In the genomic region with DNA sequence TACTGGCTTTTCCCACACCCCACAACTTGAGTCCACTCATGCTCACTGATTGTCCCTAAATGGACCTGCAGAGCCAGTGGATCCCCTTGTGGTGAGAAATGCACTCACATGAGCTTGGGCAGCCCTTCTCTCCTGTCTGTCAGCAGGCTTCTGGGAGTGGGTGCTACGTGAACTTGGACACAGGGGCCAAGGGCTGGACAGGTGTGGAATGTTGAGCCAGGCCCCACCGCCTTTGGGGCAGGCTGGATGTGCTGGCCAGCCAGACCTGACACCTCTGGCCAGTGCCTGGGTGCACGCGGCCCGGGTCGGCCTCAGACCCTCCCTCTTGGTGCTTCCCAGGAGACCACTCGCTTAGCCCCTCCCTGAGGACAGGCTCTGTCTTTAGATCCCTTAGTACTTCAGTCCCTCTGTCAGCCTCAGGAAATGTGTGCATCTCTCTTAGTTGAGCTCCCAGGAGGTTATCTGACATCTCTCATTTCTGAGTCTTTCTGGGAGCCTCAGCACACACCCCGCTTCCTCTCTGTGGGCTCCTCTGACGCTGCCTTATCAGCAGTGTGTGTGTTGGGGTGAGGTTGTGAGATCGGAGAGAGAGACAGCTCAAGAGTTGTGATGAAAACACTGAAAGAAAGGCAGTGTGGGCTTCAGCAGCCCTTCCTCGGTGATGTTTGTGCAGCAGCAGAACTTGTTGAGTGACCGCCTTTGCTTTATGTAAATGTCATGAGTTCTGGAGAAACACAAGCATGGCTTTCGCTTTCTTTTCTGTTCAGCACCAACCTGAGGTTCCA, we compare ENCODE assay signal across 8 cellular contexts.
A peak's percentile ranks its signal among the peaks of the same experiment; 100 is the strongest.
DNase-seq lines count a peak whose midpoint lies in the region; ATAC-seq and TF ChIP-seq lines count a peak whose summit lies in the region.

No MANE protein-coding gene starts in this region.

- TF ChIP-seq CTCF in DOHH2 (IDR thresholded peaks at IDR 0.05; ENCODE audit: low read depth, low read length, poor library complexity, severe bottlenecking) = peak; percentile 70
- peak; percentile 54; the same call in 1 of the 2 replicates for TF ChIP-seq CTCF in KMS-11 (conservative IDR thresholded peaks at IDR 0.05; ENCODE audit: low read depth, low read length)
- peak; percentile 21 for TF ChIP-seq CTCF in left ventricle myocardium inferior (IDR thresholded peaks at IDR 0.05; ENCODE audit: borderline replicate concordance)

- H3K27me3 ChIP-seq in DOHH2 (ENCODE audit: control insufficient read depth, low read length) (no peaks in the 10 kb centered on the region), KMS-11 (ENCODE audit: insufficient read depth, low read depth) (no peaks in the 10 kb centered on the region), left ventricle myocardium inferior (ENCODE audit: low read depth) (no peaks in the 10 kb centered on the region)

- H3K9me3 ChIP-seq in DOHH2 (ENCODE audit: control insufficient read depth, insufficient read depth, low read length) (no peaks in the 10 kb centered on the region), left ventricle myocardium inferior (replicated peaks) (no peaks in the 10 kb centered on the region)

- H3K9me2 ChIP-seq in DOHH2 (replicated peaks; ENCODE audit: control insufficient read depth, low read length) = no peaks in the 10 kb centered on the region

- H4K20me1 ChIP-seq in DOHH2 (ENCODE audit: control insufficient read depth, insufficient read depth, low read depth, low read length) = no peaks in the 10 kb centered on the region; the same call in 1 of the 2 replicates
- no peaks in the 10 kb centered on the region for H4K20me1 ChIP-seq in KMS-11 (ENCODE audit: insufficient read depth)

- peak overlapping the region; percentile 61 for H3K27ac ChIP-seq in DOHH2 (ENCODE audit: low read depth, low read length)
- H3K27ac ChIP-seq in KMS-11 = peak overlapping the region; percentile 88
- H3K27ac ChIP-seq in left ventricle myocardium inferior (replicated peaks) = peak overlapping the region; percentile 86

- peak overlapping the region; percentile 58 for H3K4me3 ChIP-seq in DOHH2 (ENCODE audit: low read length)
- peak overlapping the region; percentile 22 for H3K4me3 ChIP-seq in KMS-11 (IDR thresholded peaks at IDR 0.05; ENCODE audit: insufficient read depth, low read depth, low read length)
- H3K4me3 ChIP-seq in left ventricle myocardium inferior = no peak overlapping the region

- no peaks in the 10 kb centered on the region for H3F3A ChIP-seq in DOHH2 (ENCODE audit: control insufficient read depth, insufficient read depth)

- H3K9ac ChIP-seq in KMS-11 = peak overlapping the region; percentile 82

- ATAC-seq in GM21381 (IDR thresholded peaks at IDR 0.05; ENCODE audit: unreplicated experiment) = peak; percentile 69
- no peak for ATAC-seq in GM18519 (IDR thresholded peaks at IDR 0.05; ENCODE audit: low FRiP score, unreplicated experiment)

- DNase-seq in activated CD8-positive, alpha-beta memory T cell treated with anti-CD3 and anti-CD28 coated beads, Interleukin-2, amount 50 U/mL, for 48 hours = peak; percentile 80
- DNase-seq in left ventricle myocardium inferior = no peak
- DNase-seq in stimulated activated CD8-positive, alpha-beta memory T cell treated with anti-CD3 and anti-CD28 coated beads, Interleukin-7, amount 100 ng/mL, for 4 hours (ENCODE audit: low read depth in 2 of 2) = peak; percentile 46 to 47
- no peak for DNase-seq in posterior vena cava (ENCODE audit: low spot score)

- H3K4me1 ChIP-seq in DOHH2 (ENCODE audit: control insufficient read depth, low read length) = peaks cover 38% of the 10 kb centered on the region
- H3K4me1 ChIP-seq in KMS-11 (ENCODE audit: low read depth, poor library complexity, severe bottlenecking) = peaks cover 22% of the 10 kb centered on the region
- peaks cover 48% of the 10 kb centered on the region for H3K4me1 ChIP-seq in left ventricle myocardium inferior

- H3K79me2 ChIP-seq in DOHH2 (ENCODE audit: control insufficient read depth, low read length) (peaks cover 52% of the 10 kb centered on the region), KMS-11 (ENCODE audit: insufficient read depth, low read depth) (no peaks in the 10 kb centered on the region)

- H3K36me3 ChIP-seq in DOHH2 (ENCODE audit: control insufficient read depth, low read length) (no peaks in the 10 kb centered on the region), KMS-11 (ENCODE audit: insufficient read depth) (no peaks in the 10 kb centered on the region), left ventricle myocardium inferior (no peaks in the 10 kb centered on the region)

- intact Hi-C loops in left ventricle myocardium inferior (cut with micrococcal nuclease) = no loop called here
- intact Hi-C loops in posterior vena cava (cut with DNase I) = no loop called here

- peak overlapping the region; percentile 93 for H2AFZ ChIP-seq in KMS-11 (ENCODE audit: low read depth)

- H3K4me2 ChIP-seq in DOHH2 (ENCODE audit: low read length) = peak overlapping the region; percentile 89
- peak overlapping the region; percentile 65 for H3K4me2 ChIP-seq in KMS-11

Comparison
In these comparisons a context has a peak if more than half of its experiments do, and no peak if none do; other contexts are left out.
1. DNase-seq: peak in activated CD8-positive, alpha-beta memory T cell treated with anti-CD3 and anti-CD28 coated beads, Interleukin-2, amount 50 U/mL, for 48 hours (single experiment) and stimulated activated CD8-positive, alpha-beta memory T cell treated with anti-CD3 and anti-CD28 coated beads, Interleukin-7, amount 100 ng/mL, for 4 hours (2 of 2); none in left ventricle myocardium inferior (single experiment) and posterior vena cava (single experiment).
2. Peak in every context shown above with its lines, with median percentiles within 50 percentile points of each other: H3K27ac ChIP-seq and CTCF ChIP-seq.